12 cellular contexts compared by ENCODE assay signal in genomic region chr4:41366911-41367517, GRCh38.
"Had no signal": no experiment of that assay in that cellular context is flagged by ENCODE, and none has a peak within 500 bp of the region (broad histone marks: within the 10 kb centered on the region; RNA-seq: fewer than 3 reads in every experiment).

No MANE protein-coding gene starts in this region.

- FAIRE-seq: frontal cortex had no signal

- H3K9me3 ChIP-seq: heart right ventricle, ovary, stomach, upper lobe of left lung had no signal

- ATAC-seq: activated naive CD4-positive, alpha-beta T cell treated with anti-CD3 and anti-CD28 coated beads, Interleukin-2, amount 50 U/mL, for 72 hours; heart right ventricle had no signal

- H3K4me3 ChIP-seq: heart right ventricle, ovary, skin epidermis, stomach, upper lobe of left lung had no signal

- H3K27ac ChIP-seq: ovary, skin epidermis, stomach had no signal

- DNase-seq: activated CD4-positive, alpha-beta T cell treated with anti-CD3 and anti-CD28 coated beads, Interleukin-2, amount 50 U/mL, for 4 hours; activated CD4-positive, CD25-positive, alpha-beta regulatory T cell treated with anti-CD3 and anti-CD28 coated beads, Interleukin-2, amount 50 U/mL, for 72 hours; activated T-cell treated with anti-CD3 and anti-CD28 coated beads, Interleukin-2, amount 50 U/mL, for 1 hour; amniotic stem cell; heart right ventricle; ovary; stomach; SW 1271; upper lobe of left lung had no signal

- H3K27me3 ChIP-seq: ovary, upper lobe of left lung had no signal

- H3K36me3 ChIP-seq: heart right ventricle, ovary, stomach, upper lobe of left lung had no signal
